In genomic region chr3:155079795-155080546, GRCh38 we compare ENCODE assay signal across 7 cellular contexts. TPM values are rescaled to one million over a fixed set of nuclear protein-coding genes. Genes with fewer than 3 reads are reported as not detected.
DNase-seq lines count a peak whose midpoint lies in the region; ATAC-seq and TF ChIP-seq lines count a peak whose summit lies in the region.

TSS of gene MME (plus strand) at chr3:155080319. CDS start at chr3:155084168, 3,849 bp downstream.

- H3K9me2 ChIP-seq in OCI-LY1 (ENCODE audit: low read depth, low read length): no peaks in the 10 kb centered on the region

- WGBS in endodermal cell (ENCODE audit: insufficient coverage in 1 of 2, insufficient read length in 1 of 2), 2 experiments: 0 to 2% methylated on average over 32 to 50 of the region's 50 CpGs
- WGBS in mesendoderm (ENCODE audit: extremely low coverage, insufficient coverage, low lambda C conversion rate): no CpG with 5 or more reads among the region's 50 CpGs

- peaks cover 2% of the 10 kb centered on the region for H3K79me1 ChIP-seq in mesendoderm (ENCODE audit: low read length)

- no peak within 1 kb of the TSS for H2AK5ac ChIP-seq in mesendoderm (ENCODE audit: low read length)

- peak within 1 kb of the TSS; percentile 11 for H3K18ac ChIP-seq in mesendoderm (ENCODE audit: low read length)

- H3K27me3 Mint-ChIP-seq in endodermal cell (ENCODE audit: insufficient read depth): peaks cover 28% of the 10 kb centered on the region
- H3K27me3 Mint-ChIP-seq in type B pancreatic cell: peaks cover 52% of the 10 kb centered on the region

- H3K56ac ChIP-seq in mesendoderm (ENCODE audit: low read length): peak within 1 kb of the TSS; percentile 97

- ATAC-seq in GM19438 (IDR thresholded peaks at IDR 0.05; ENCODE audit: low read depth, unreplicated experiment) (peak; percentile 67), GM21723 (IDR thresholded peaks at IDR 0.05; ENCODE audit: unreplicated experiment) (no peak)

- peak within 1 kb of the TSS; percentile 74 for H2BK15ac ChIP-seq in mesendoderm (replicated peaks; ENCODE audit: low read depth)

- DNase-seq in endodermal cell (peak; percentile 94), mesendoderm (peak; percentile 96), type B pancreatic cell (ENCODE audit: extremely low spot score, unreplicated experiment) (peak; percentile 75), SIG-M5 treated with dmso at 0.1 percent for 504 hours (lab: John Stamatoyannopoulos, UW; ENCODE audit: unreplicated experiment) (no peak)

- no peaks in the 10 kb centered on the region for H3K27me3 ChIP-seq in OCI-LY1 (ENCODE audit: insufficient read depth, low read length)
- H3K27me3 ChIP-seq in endodermal cell (ENCODE audit: control insufficient read depth, insufficient read depth, low read length, poor library complexity, severe bottlenecking): peaks cover 12% of the 10 kb centered on the region
- no peaks in the 10 kb centered on the region for H3K27me3 ChIP-seq in mesendoderm (ENCODE audit: insufficient read depth, low read length, poor library complexity)

- H3K4me3 Mint-ChIP-seq in endodermal cell (peak within 1 kb of the TSS; percentile 79), type B pancreatic cell (peak within 1 kb of the TSS; percentile 90)

- no peaks in the 10 kb centered on the region for H4K20me1 ChIP-seq in OCI-LY1 (ENCODE audit: insufficient read depth, low read length)

- peak within 1 kb of the TSS; percentile 51; the same call in 1 of the 2 replicates for H2AFZ ChIP-seq in OCI-LY1 (ENCODE audit: low read length)

- peak within 1 kb of the TSS; percentile 96 for H3K4me2 ChIP-seq in OCI-LY1 (ENCODE audit: low read length)
- H3K4me2 ChIP-seq in mesendoderm (ENCODE audit: low read length): peak within 1 kb of the TSS; percentile 64

- H3K79me2 ChIP-seq in OCI-LY1 (ENCODE audit: insufficient read depth, low read length) (peaks cover 59% of the 10 kb centered on the region), mesendoderm (ENCODE audit: control insufficient read depth, insufficient read depth, low read length) (no peaks in the 10 kb centered on the region)

- peak within 1 kb of the TSS; percentile 52 for H3K4ac ChIP-seq in mesendoderm (ENCODE audit: low read depth, low read length)

- H3K27ac Mint-ChIP-seq in endodermal cell (peak within 1 kb of the TSS; percentile 84), type B pancreatic cell (peak within 1 kb of the TSS; percentile 28)

- H3K36me3 ChIP-seq in OCI-LY1 (ENCODE audit: insufficient read depth, low read length) (peaks cover 42% of the 10 kb centered on the region), endodermal cell (ENCODE audit: control insufficient read depth, insufficient read depth, low read length) (peaks cover 4% of the 10 kb centered on the region), mesendoderm (ENCODE audit: control insufficient read depth, insufficient read depth, low read length) (no peaks in the 10 kb centered on the region)

- H3K9ac ChIP-seq in OCI-LY1 (ENCODE audit: low read length) (peak within 1 kb of the TSS; percentile 93), endodermal cell (ENCODE audit: extremely low read depth, low read length, poor library complexity, severe bottlenecking) (peak within 1 kb of the TSS; percentile 47), mesendoderm (ENCODE audit: low read length) (peak within 1 kb of the TSS; percentile 87)

- peaks cover 6% of the 10 kb centered on the region for H3K9me3 Mint-ChIP-seq in endodermal cell
- peaks cover 7% of the 10 kb centered on the region for H3K9me3 Mint-ChIP-seq in type B pancreatic cell

- H4K5ac ChIP-seq in mesendoderm (ENCODE audit: low read length): no peak within 1 kb of the TSS

- H4K8ac ChIP-seq in mesendoderm (ENCODE audit: low read depth, low read length): no peak within 1 kb of the TSS

- no peak for TF ChIP-seq CTCF in OCI-LY1 (IDR thresholded peaks at IDR 0.05; ENCODE audit: low read length)
- no peak for TF ChIP-seq CTCF in endodermal cell (conservative IDR thresholded peaks at IDR 0.05)
- TF ChIP-seq CTCF in type B pancreatic cell (conservative IDR thresholded peaks at IDR 0.05): no peak

- peak within 1 kb of the TSS; percentile 70 for H3K23ac ChIP-seq in mesendoderm (ENCODE audit: low read length)

- H3K4me3 ChIP-seq in OCI-LY1 (ENCODE audit: low read depth, low read length, poor library complexity, severe bottlenecking) (peak within 1 kb of the TSS; percentile 85), endodermal cell (ENCODE audit: low read length) (peak within 1 kb of the TSS; percentile 89), mesendoderm (ENCODE audit: low read length) (peak within 1 kb of the TSS; percentile 74)

- peaks cover 6% of the 10 kb centered on the region; the same call in 1 of the 2 replicates for H3K9me3 ChIP-seq in OCI-LY1 (ENCODE audit: low read length)
- no peaks in the 10 kb centered on the region for H3K9me3 ChIP-seq in endodermal cell (ENCODE audit: control insufficient read depth, low read length)

- H3K4me1 Mint-ChIP-seq in endodermal cell: peaks cover 20% of the 10 kb centered on the region
- H3K4me1 Mint-ChIP-seq in type B pancreatic cell (ENCODE audit: unreplicated experiment): peaks cover 20% of the 10 kb centered on the region

- peaks cover 46% of the 10 kb centered on the region for H3K4me1 ChIP-seq in OCI-LY1 (ENCODE audit: insufficient read depth, low read length, severe bottlenecking)
- peaks cover 3% of the 10 kb centered on the region for H3K4me1 ChIP-seq in endodermal cell (ENCODE audit: control insufficient read depth, insufficient read depth, low read length)
- peaks cover 2% of the 10 kb centered on the region for H3K4me1 ChIP-seq in mesendoderm (ENCODE audit: control insufficient read depth, low read depth, low read length)

- H2BK120ac ChIP-seq in mesendoderm (ENCODE audit: low read depth, low read length): no peak within 1 kb of the TSS

- H3K27ac ChIP-seq in OCI-LY1 (ENCODE audit: low read depth, low read length, poor library complexity, severe bottlenecking) (peak within 1 kb of the TSS; percentile 90), endodermal cell (ENCODE audit: low read depth, low read length) (no peak within 1 kb of the TSS), mesendoderm (ENCODE audit: low read depth, low read length) (peak within 1 kb of the TSS; percentile 88)

- H3K36me3 Mint-ChIP-seq in endodermal cell (ENCODE audit: low read depth) (no peaks in the 10 kb centered on the region), type B pancreatic cell (no peaks in the 10 kb centered on the region)

- no peaks in the 10 kb centered on the region for H3F3A ChIP-seq in OCI-LY1 (ENCODE audit: insufficient read depth, low read length)

- H2BK5ac ChIP-seq in mesendoderm (ENCODE audit: low read length): no peak within 1 kb of the TSS

RNA-seq across cellular contexts. Expression of gene MME, which starts in this region (rescaled TPM):
- total RNA-seq in endodermal cell (10 to 100 TPM; 30.2 to 31.9 TPM), type B pancreatic cell (ENCODE audit: low replicate concordance) (50.3 and 65.8 TPM in 2 replicates)
- 8.5 TPM for polyA plus RNA-seq in endodermal cell (2013, experiment 1 of 2)
- 10.8 TPM for polyA plus RNA-seq in endodermal cell (2013, experiment 2 of 2)
- 16.9 TPM for polyA plus RNA-seq in mesendoderm (2013, experiment 1 of 2)
- polyA plus RNA-seq in mesendoderm (2013, experiment 2 of 2): 15.7 TPM
